Comparison of ENCODE assay signal across 7 cellular contexts in the genomic region with DNA sequence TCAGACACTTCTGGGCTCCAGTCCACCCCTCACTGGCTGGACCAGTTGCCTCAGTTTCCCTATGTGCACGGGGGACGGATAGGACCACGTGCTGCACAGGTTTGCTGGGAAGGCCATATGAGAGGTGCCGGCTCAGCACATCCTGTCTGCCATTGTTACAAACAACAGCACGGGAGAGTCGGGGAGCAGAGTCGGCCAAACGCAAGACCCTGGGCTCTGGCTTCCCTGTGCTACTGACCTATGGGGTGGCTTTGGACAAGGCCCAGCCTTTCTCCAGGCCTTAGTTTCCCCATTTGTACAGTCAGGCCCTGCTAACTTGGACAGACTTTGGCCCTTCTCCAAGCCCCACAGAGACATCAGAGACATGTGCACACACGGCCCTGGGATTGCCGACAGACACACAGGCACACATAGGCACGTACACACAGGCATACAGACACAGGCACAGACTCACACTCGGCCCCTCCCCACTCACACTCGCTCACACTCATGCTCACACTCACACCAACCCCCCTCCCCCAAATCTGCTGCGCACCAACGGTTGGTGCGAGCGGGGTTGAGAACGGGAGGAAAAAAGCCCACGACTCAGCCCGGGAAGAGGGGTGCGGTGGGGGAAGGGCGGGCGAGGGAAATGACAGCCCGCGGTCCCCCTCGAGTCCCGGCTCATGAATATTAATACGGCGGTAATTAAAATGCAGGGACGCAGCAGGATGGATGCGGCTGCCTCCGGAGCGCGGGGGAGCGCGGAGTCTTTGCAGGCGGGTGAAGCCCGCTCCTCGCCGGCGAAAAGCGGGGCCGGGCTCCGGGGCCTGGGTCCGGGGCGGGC.
A peak's percentile ranks its signal among the peaks of the same experiment; 100 is the strongest.
DNase-seq lines count a peak whose midpoint lies in the region; ATAC-seq and TF ChIP-seq lines count a peak whose summit lies in the region.

No MANE protein-coding gene starts in this region.

- TF ChIP-seq RAD21 in IMR-90 (IDR thresholded peaks at IDR 0.05; ENCODE audit: low read length) = no peak

- peak overlapping the region; percentile 100 for H4K91ac ChIP-seq in IMR-90 (ENCODE audit: insufficient read depth, low read depth, low read length)

- peak overlapping the region; percentile 99 for H2BK15ac ChIP-seq in IMR-90 (ENCODE audit: low read depth, low read length)

- H3K36me3 ChIP-seq in IMR-90 (ENCODE audit: control insufficient read depth, insufficient read depth, low read length) (no peaks in the 10 kb centered on the region), endocrine pancreas (ENCODE audit: control insufficient read depth, insufficient read depth, low read length) (no peaks in the 10 kb centered on the region), mucosa of descending colon (ENCODE audit: low read depth) (no peaks in the 10 kb centered on the region), stomach (no peaks in the 10 kb centered on the region)

- DNase-seq in IMR-90 (peak; percentile 65), mucosa of descending colon (peak; percentile 56 to 72 (median 56)), stomach (peak; percentile 49)
- peak; percentile 79 for DNase-seq in activated CD4-positive, alpha-beta T cell treated with anti-CD3 and anti-CD28 coated beads, Interleukin-2, amount 10 ng/mL, durations not matched to agents 24 days and 14 days

- WGBS in IMR-90 (ENCODE audit: extremely low coverage in 2 of 2, insufficient read length in 1 of 2), 2 experiments = 5% methylated on average over 30 of the region's 46 CpGs; no CpG with 5 or more reads in 1 of the 2 experiments
- WGBS in stomach, 5 donors = 8 to 12% (median 10%) methylated on average over 36 to 46 of the region's 46 CpGs

- peaks cover 28% of the 10 kb centered on the region for H3K36me3 Mint-ChIP-seq in activated CD4-positive, alpha-beta T cell treated with anti-CD3 and anti-CD28 coated beads, Interleukin-2, amount 10 ng/mL, durations not matched to agents 24 days and 14 days (ENCODE audit: low read depth)

- TF ChIP-seq EP300 in stomach (IDR thresholded peaks at IDR 0.05) = no peak

- H3K27me3 Mint-ChIP-seq in activated CD4-positive, alpha-beta T cell treated with anti-CD3 and anti-CD28 coated beads, Interleukin-2, amount 10 ng/mL, durations not matched to agents 24 days and 14 days = no peaks in the 10 kb centered on the region

- H4K20me1 ChIP-seq in IMR-90 (ENCODE audit: insufficient read depth, low read length) = no peaks in the 10 kb centered on the region; the same call in 1 of the 2 replicates

- TF ChIP-seq CTCF in IMR-90 (conservative IDR thresholded peaks at IDR 0.05; ENCODE audit: low read depth, low read length) = no peak
- TF ChIP-seq CTCF in mucosa of descending colon (IDR thresholded peaks at IDR 0.05) = no peak
- TF ChIP-seq CTCF in stomach (IDR thresholded peaks at IDR 0.05) = no peak

- H2BK5ac ChIP-seq in IMR-90 (ENCODE audit: low read depth, low read length, poor library complexity, severe bottlenecking) = peak overlapping the region; percentile 100

- peak overlapping the region; percentile 90 for H2AFZ ChIP-seq in IMR-90 (replicated peaks; ENCODE audit: low read length, poor library complexity)

- no TSS peak for BruUV-seq in IMR-90 (replicated peaks; lab: Mats Ljungman, UMichigan)

- peak overlapping the region; percentile 23 for H3K4me3 ChIP-seq in IMR-90 (ENCODE audit: insufficient read depth, low read depth, low read length)
- no peak overlapping the region for H3K4me3 ChIP-seq in endocrine pancreas (ENCODE audit: control insufficient read depth, insufficient read depth, low read length)
- peak overlapping the region; percentile 15 for H3K4me3 ChIP-seq in mucosa of descending colon
- H3K4me3 ChIP-seq in stomach = peak overlapping the region; percentile 52 to 59 (median 54)

- ATAC-seq in GM18861 (IDR thresholded peaks at IDR 0.05; ENCODE audit: unreplicated experiment) (peak; percentile 14), IMR-90 (ENCODE audit: low read depth) (peak; percentile 6), mucosa of descending colon (peak; percentile 13), HG02884 (IDR thresholded peaks at IDR 0.05; ENCODE audit: unreplicated experiment) (no peak)

- H2AK9ac ChIP-seq in IMR-90 (replicated peaks; ENCODE audit: low read depth, low read length, poor library complexity) = peak overlapping the region; percentile 100

- peak overlapping the region; percentile 96 for H3K27ac Mint-ChIP-seq in activated CD4-positive, alpha-beta T cell treated with anti-CD3 and anti-CD28 coated beads, Interleukin-2, amount 10 ng/mL, durations not matched to agents 24 days and 14 days

- H3K4me3 Mint-ChIP-seq in activated CD4-positive, alpha-beta T cell treated with anti-CD3 and anti-CD28 coated beads, Interleukin-2, amount 10 ng/mL, durations not matched to agents 24 days and 14 days = peak overlapping the region; percentile 92

- peaks cover 27% of the 10 kb centered on the region for H3K9me1 ChIP-seq in IMR-90 (ENCODE audit: insufficient read depth, low read length)

- peak overlapping the region; percentile 97 for H3K56ac ChIP-seq in IMR-90 (ENCODE audit: extremely low read depth, insufficient read depth, low read length)

- TF ChIP-seq POLR2A in IMR-90 (IDR thresholded peaks at IDR 0.05; ENCODE audit: low read depth, low read length) (peak; percentile 11; the same call in 1 of the 2 replicates), stomach (IDR thresholded peaks at IDR 0.05) (no peak)

- H2AK5ac ChIP-seq in IMR-90 (ENCODE audit: low read depth, low read length) = peak overlapping the region; percentile 100

- H3K18ac ChIP-seq in IMR-90 (ENCODE audit: low read depth, low read length) = peak overlapping the region; percentile 93

- H3K4me1 Mint-ChIP-seq in activated CD4-positive, alpha-beta T cell treated with anti-CD3 and anti-CD28 coated beads, Interleukin-2, amount 10 ng/mL, durations not matched to agents 24 days and 14 days = peaks cover 62% of the 10 kb centered on the region

- dilution Hi-C loops in IMR-90 (cut with HindIII; ENCODE audit: low sequenced_read_pairs, unreplicated experiment) = no loop called here

- peak overlapping the region; percentile 95 to 100 for H4K8ac ChIP-seq in IMR-90 (ENCODE audit: low read depth in 2 of 2, low read length in 2 of 2)

- peak overlapping the region; percentile 100 for H3K23ac ChIP-seq in IMR-90 (ENCODE audit: low read depth, low read length)

- H4K5ac ChIP-seq in IMR-90 (ENCODE audit: low read depth, low read length) = peak overlapping the region; percentile 98

- H3K27ac ChIP-seq in IMR-90 (ENCODE audit: insufficient read depth, low read length) (peak overlapping the region; percentile 99), stomach (peak overlapping the region; percentile 96 to 100 (median 100))

- no peaks in the 10 kb centered on the region for H3K9me3 Mint-ChIP-seq in activated CD4-positive, alpha-beta T cell treated with anti-CD3 and anti-CD28 coated beads, Interleukin-2, amount 10 ng/mL, durations not matched to agents 24 days and 14 days

- H3K4me1 ChIP-seq in IMR-90 (ENCODE audit: control insufficient read depth, insufficient read depth, low read length) (peaks cover 65% of the 10 kb centered on the region), endocrine pancreas (ENCODE audit: control insufficient read depth, insufficient read depth, low read length) (no peaks in the 10 kb centered on the region), mucosa of descending colon (ENCODE audit: low read depth) (peaks cover 44% of the 10 kb centered on the region), stomach (peaks cover 82 to 97% (median 89%) of the 10 kb centered on the region in 4 donors)

- POLR2A ChIA-PET in IMR-90 (lab: Charles Lee; ENCODE audit: unreplicated experiment) = no interaction called here

- H3K27me3 ChIP-seq in IMR-90 (ENCODE audit: control insufficient read depth, insufficient read depth, low read length) (no peaks in the 10 kb centered on the region), endocrine pancreas (ENCODE audit: control insufficient read depth, insufficient read depth, low read length) (no peaks in the 10 kb centered on the region), stomach (no peaks in the 10 kb centered on the region)

- in situ Hi-C loops in IMR-90 (cut with MboI; ENCODE audit: low sequenced_read_pairs) = no loop called here

- peak overlapping the region; percentile 100 for H2BK120ac ChIP-seq in IMR-90 (ENCODE audit: low read depth, low read length)

- no peaks in the 10 kb centered on the region for H3K9me3 ChIP-seq in IMR-90 (ENCODE audit: control insufficient read depth, insufficient read depth, low read length)
- H3K9me3 ChIP-seq in endocrine pancreas (ENCODE audit: control insufficient read depth, low read length) = no peaks in the 10 kb centered on the region
- no peaks in the 10 kb centered on the region for H3K9me3 ChIP-seq in mucosa of descending colon
- no peaks in the 10 kb centered on the region for H3K9me3 ChIP-seq in stomach

- H2BK20ac ChIP-seq in IMR-90 (ENCODE audit: low read depth, low read length) = peak overlapping the region; percentile 97

- intact Hi-C loops in IMR-90 (cut with micrococcal nuclease) (loop anchor here (1.0 to 2.0 kb wide), 2 partner anchors 123 to 154 kb away; no protein-coding TSS in a partner anchor), mucosa of descending colon (cut with DNase I, micrococcal nuclease) (loop anchor here in 1 of 2 donors (10.0 kb wide), 2 partner anchors 117 to 313 kb away; a partner anchor contains a TSS), stomach (cut with DNase I; ENCODE audit: low total_unique reads) (no loop called here)
- intact Hi-C loops in activated CD4-positive, alpha-beta T cell treated with anti-CD3 and anti-CD28 coated beads, Interleukin-2, amount 10 ng/mL, durations not matched to agents 24 days and 14 days (cut with micrococcal nuclease) = loop anchor here (1.0 to 5.0 kb wide), 5 partner anchors 8 to 346 kb away; no protein-coding TSS in a partner anchor

- CTCF ChIA-PET in IMR-90 (lab: Yijun Ruan, JAX) = no interaction called here

- peak overlapping the region; percentile 100 for H3K4ac ChIP-seq in IMR-90 (ENCODE audit: low read depth, low read length)

- peak overlapping the region; percentile 100 for H3K14ac ChIP-seq in IMR-90 (replicated peaks; ENCODE audit: low read depth, low read length)

- H3K9ac ChIP-seq in IMR-90 (ENCODE audit: low read depth, low read length) (peak overlapping the region; percentile 95), endocrine pancreas (ENCODE audit: control insufficient read depth, insufficient read depth, low read length) (peak overlapping the region; percentile 45)

- H3K4me2 ChIP-seq in IMR-90 (ENCODE audit: low read depth, low read length) = peak overlapping the region; percentile 61

- H3K79me1 ChIP-seq in IMR-90 (ENCODE audit: low read depth in 1 of 2, low read length in 2 of 2) = peaks cover 21 to 76% of the 10 kb centered on the region in 2 experiments

TF ChIP-seq in IMR-90, 13 proteins besides CTCF, POLR2A, EP300 and RAD21 (continues in another document):
- no peak for TF ChIP-seq SMC3 (IDR thresholded peaks at IDR 0.05; ENCODE audit: low read depth, low read length)
- no peak for TF ChIP-seq FOS (IDR thresholded peaks at IDR 0.05; ENCODE audit: low read depth, low read length)
